In genomic region chr1:32372149-32372756, GRCh38 we compare ENCODE assay signal across 7 cellular contexts. TPM values are rescaled to one million over a fixed set of nuclear protein-coding genes. Genes with fewer than 3 reads are reported as not detected.
DNase-seq lines count a peak whose midpoint lies in the region; ATAC-seq, FAIRE-seq and TF ChIP-seq lines count a peak whose summit lies in the region.

No MANE protein-coding gene starts in this region.

- peaks cover 2% of the 10 kb centered on the region for H3F3A ChIP-seq in SK-N-SH (replicated peaks; ENCODE audit: insufficient read depth)

- no peak overlapping the region for H3K9ac ChIP-seq in SK-N-SH

- peak; percentile 44 for DNase-seq in GM20000 (ENCODE audit: low spot score)
- DNase-seq in SK-N-SH, result no peak
- DNase-seq in activated naive CD4-positive, alpha-beta T cell treated with anti-CD3 and anti-CD28 coated beads, Interleukin-2, amount 10 ng/mL, durations not matched to agents 7 days and 5 days, result peak; percentile 82
- no peak for DNase-seq in pancreas
- DNase-seq in body of pancreas, result no peak
- DNase-seq in 8988T, result no peak
- no peak for DNase-seq in kidney glomerular epithelial cell (lab: John Stamatoyannopoulos, UW)

- H3K36me3 Mint-ChIP-seq in activated naive CD4-positive, alpha-beta T cell treated with anti-CD3 and anti-CD28 coated beads, Interleukin-2, amount 10 ng/mL, durations not matched to agents 7 days and 5 days, result peaks cover 34% of the 10 kb centered on the region

- no peaks in the 10 kb centered on the region for H3K9me2 ChIP-seq in SK-N-SH

- H3K27me3 Mint-ChIP-seq in activated naive CD4-positive, alpha-beta T cell treated with anti-CD3 and anti-CD28 coated beads, Interleukin-2, amount 10 ng/mL, durations not matched to agents 7 days and 5 days, result no peaks in the 10 kb centered on the region

- no peaks in the 10 kb centered on the region for H3K79me2 ChIP-seq in SK-N-SH (ENCODE audit: insufficient read depth)

- no peaks in the 10 kb centered on the region for H3K27me3 ChIP-seq in SK-N-SH (ENCODE audit: insufficient read depth)
- H3K27me3 ChIP-seq in pancreas, result no peaks in the 10 kb centered on the region
- H3K27me3 ChIP-seq in body of pancreas, result no peaks in the 10 kb centered on the region

- TF ChIP-seq RAD21 in SK-N-SH (IDR thresholded peaks at IDR 0.05; ENCODE audit: low read length), result peak; percentile 31; the same call in 1 of the 2 replicates

- no peak overlapping the region for H2AFZ ChIP-seq in SK-N-SH (ENCODE audit: low read depth)

- no peak overlapping the region for H3K4me3 Mint-ChIP-seq in activated naive CD4-positive, alpha-beta T cell treated with anti-CD3 and anti-CD28 coated beads, Interleukin-2, amount 10 ng/mL, durations not matched to agents 7 days and 5 days

- ATAC-seq in pancreas, result peak in 3 of 4 donors; percentile 7 to 33 (median 29)
- no peak for ATAC-seq in body of pancreas

- no peaks in the 10 kb centered on the region for H3K9me3 Mint-ChIP-seq in activated naive CD4-positive, alpha-beta T cell treated with anti-CD3 and anti-CD28 coated beads, Interleukin-2, amount 10 ng/mL, durations not matched to agents 7 days and 5 days

- H3K9me3 ChIP-seq in SK-N-SH (no peaks in the 10 kb centered on the region), pancreas (no peaks in the 10 kb centered on the region), body of pancreas (no peaks in the 10 kb centered on the region)

- POLR2A ChIA-PET in SK-N-SH (lab: Yijun Ruan, JAX), result no interaction called here

- TF ChIP-seq CTCF in GM20000 (IDR thresholded peaks at IDR 0.05; ENCODE audit: extremely low read depth, missing control alignments), result no peak
- TF ChIP-seq CTCF in SK-N-SH (IDR thresholded peaks at IDR 0.05), result no peak
- no peak for TF ChIP-seq CTCF in pancreas (IDR thresholded peaks at IDR 0.05)
- no peak for TF ChIP-seq CTCF in body of pancreas (IDR thresholded peaks at IDR 0.05)

- TF ChIP-seq POLR2A in body of pancreas (IDR thresholded peaks at IDR 0.05), result no peak

- no peaks in the 10 kb centered on the region for H4K20me1 ChIP-seq in SK-N-SH (ENCODE audit: insufficient read depth)

- WGBS in SK-N-SH (ENCODE audit: low lambda C conversion rate), result 91% methylated on average over 5 of the region's 5 CpGs
- WGBS in pancreas, 2 donors, result 92 to 94% methylated on average over 5 of the region's 5 CpGs
- 82 to 92% methylated on average over 5 of the region's 5 CpGs for WGBS in body of pancreas, 2 donors

- peak overlapping the region; percentile 51 for H3K27ac Mint-ChIP-seq in activated naive CD4-positive, alpha-beta T cell treated with anti-CD3 and anti-CD28 coated beads, Interleukin-2, amount 10 ng/mL, durations not matched to agents 7 days and 5 days

- TF ChIP-seq EP300 in SK-N-SH (IDR thresholded peaks at IDR 0.05; ENCODE audit: borderline replicate concordance in 1 of 2, low read depth in 1 of 2, low read length in 1 of 2), result no peak

- no peaks in the 10 kb centered on the region for H3K4me1 ChIP-seq in SK-N-SH (ENCODE audit: control insufficient read depth in 1 of 2, insufficient read depth in 2 of 2, low read depth in 1 of 2, low read length in 1 of 2)
- H3K4me1 ChIP-seq in pancreas, result no peaks in the 10 kb centered on the region
- no peaks in the 10 kb centered on the region for H3K4me1 ChIP-seq in body of pancreas

- H3K27ac ChIP-seq in SK-N-SH (ENCODE audit: low read depth in 2 of 2, low read length in 1 of 2) (no peak overlapping the region), pancreas (no peak overlapping the region), body of pancreas (no peak overlapping the region)

- CTCF ChIA-PET in SK-N-SH (lab: Yijun Ruan, JAX), result interaction anchor here (0.9 to 1.7 kb wide), 3 partner anchors 22 to 156 kb away, joined by 3 to 4 read pairs (median 3); partner anchors contain the start of genes EIF3I and TMEM234
- CTCF ChIA-PET in activated naive CD4-positive, alpha-beta T cell treated with anti-CD3 and anti-CD28 coated beads, Interleukin-2, amount 10 ng/mL, durations not matched to agents 7 days and 5 days (lab: Charles Lee), result interaction anchor here (0.8 to 3.0 kb wide), 9 partner anchors 13 to 191 kb away, joined by 3 to 46 read pairs (median 3); partner anchors contain the start of gene MARCKSL1

- H3K36me3 ChIP-seq in SK-N-SH (replicated peaks in 1 of 2; ENCODE audit: control insufficient read depth in 1 of 2, insufficient read depth in 2 of 2, low read length in 1 of 2) (peaks cover 41 to 65% of the 10 kb centered on the region in 2 experiments), pancreas (peaks cover 2 to 60% (median 33%) of the 10 kb centered on the region in 3 donors), body of pancreas (replicated peaks in 1 of 2; ENCODE audit: insufficient read depth in 1 of 2, low read depth in 2 of 2) (peaks cover 4 to 49% of the 10 kb centered on the region in 2 donors)

- H3K4me2 ChIP-seq in SK-N-SH, result no peak overlapping the region

- no peak for FAIRE-seq in pancreas (lab: Jason Lieb, UNC)

- H3K4me3 ChIP-seq in SK-N-SH (ENCODE audit: low read depth in 2 of 2, low read length in 1 of 2) (no peak overlapping the region), pancreas (no peak overlapping the region), body of pancreas (no peak overlapping the region)

- H3K4me1 Mint-ChIP-seq in activated naive CD4-positive, alpha-beta T cell treated with anti-CD3 and anti-CD28 coated beads, Interleukin-2, amount 10 ng/mL, durations not matched to agents 7 days and 5 days, result peaks cover 25% of the 10 kb centered on the region

- intact Hi-C loops in pancreas (cut with DNase I) (no loop called here), body of pancreas (cut with DNase I) (no loop called here)

TF ChIP-seq in SK-N-SH, 30 proteins besides CTCF, POLR2A, EP300 and RAD21 (continues in another document):
- TF ChIP-seq EZH2phosphoT487 (IDR thresholded peaks at IDR 0.05; ENCODE audit: borderline replicate concordance, low read depth), result no peak
- no peak for TF ChIP-seq SMC3 (IDR thresholded peaks at IDR 0.05; ENCODE audit: low read depth, low read length)
- no peak for TF ChIP-seq ZBTB33 (IDR thresholded peaks at IDR 0.05; ENCODE audit: borderline replicate concordance, low read depth)
- TF ChIP-seq FOXM1 (IDR thresholded peaks at IDR 0.05; ENCODE audit: low read depth), result no peak
- TF ChIP-seq FOSL2 (IDR thresholded peaks at IDR 0.05; ENCODE audit: borderline replicate concordance, low read depth), result no peak
- no peak for TF ChIP-seq USF2 (IDR thresholded peaks at IDR 0.05; ENCODE audit: borderline replicate concordance, low read depth, low read length)
- TF ChIP-seq ELF1 (IDR thresholded peaks at IDR 0.05), result no peak
- TF ChIP-seq CHD2 (IDR thresholded peaks at IDR 0.05; ENCODE audit: low read length, partially characterized antibody), result no peak
- no peak for TF ChIP-seq NFIC (IDR thresholded peaks at IDR 0.05; ENCODE audit: borderline replicate concordance)

RNA-seq across cellular contexts. Expression of gene TSSK3, which starts 9.9 kb away (rescaled TPM):
- polyA plus RNA-seq in SK-N-SH (2012; rRNA removed) (0.28 and 0.86 TPM in 2 replicates), pancreas (1 to 10 TPM in 1 of 2 donors, under 1 TPM in 1; 0.35 to 1.8 TPM)
- polyA plus RNA-seq in SK-N-SH (2012; cell fraction: cytosol; rRNA removed), result 0.20 and 0.21 TPM in 2 replicates
- 5.2 and 5.6 TPM in 2 replicates for polyA plus RNA-seq in SK-N-SH (2012; cell fraction: nucleus; rRNA removed)
- total RNA-seq in pancreas (1 to 10 TPM; 1.0 to 2.5 (median 1.3) TPM), body of pancreas (10 to 100 TPM in 1 of 2 donors, 1 to 10 TPM in 1; 1.8 to 12.2 TPM)

RNA-seq across cellular contexts. Expression of gene FAM229A, which starts 10.0 kb away (rescaled TPM):
- polyA plus RNA-seq in SK-N-SH (2012; rRNA removed) (8.0 and 10.0 TPM in 2 replicates), pancreas (10 to 100 TPM; 18.6 to 21.8 TPM)
- polyA plus RNA-seq in SK-N-SH (2012; cell fraction: cytosol; rRNA removed), result 0.63 and 1.8 TPM in 2 replicates
- 114 and 147 TPM in 2 replicates for polyA plus RNA-seq in SK-N-SH (2012; cell fraction: nucleus; rRNA removed)
- total RNA-seq in pancreas (1 to 10 TPM; 1.9 to 6.4 (median 3.8) TPM), body of pancreas (10 to 100 TPM in 1 of 2 donors, 1 to 10 TPM in 1; 3.6 to 15.6 TPM)

RNA-seq across cellular contexts. Expression of gene BSDC1, which starts 22.0 kb away (rescaled TPM):
- 51.0 and 65.7 TPM in 2 replicates for polyA plus RNA-seq in SK-N-SH (2012; rRNA removed)
- polyA plus RNA-seq in SK-N-SH (2012; cell fraction: cytosol; rRNA removed), result 37.8 and 46.0 TPM in 2 replicates
- 138 and 143 TPM in 2 replicates for polyA plus RNA-seq in SK-N-SH (2012; cell fraction: nucleus; rRNA removed)
- 10 to 100 TPM; 35.9 to 56.9 (median 47.0) TPM for total RNA-seq in pancreas
- polyA plus RNA-seq in pancreas, result 10 to 100 TPM; 36.3 to 40.5 TPM
- total RNA-seq in body of pancreas, result 10 to 100 TPM; 53.2 to 83.7 TPM

RNA-seq across cellular contexts. Expression of gene MARCKSL1, which starts 36.2 kb away (rescaled TPM):
- 254 and 275 TPM in 2 replicates for polyA plus RNA-seq in SK-N-SH (2012; rRNA removed)
- polyA plus RNA-seq in SK-N-SH (2012; cell fraction: cytosol; rRNA removed), result 257 and 303 TPM in 2 replicates
- polyA plus RNA-seq in SK-N-SH (2012; cell fraction: nucleus; rRNA removed), result 94.4 and 121 TPM in 2 replicates
- 10 to 100 TPM in 4 of 6 donors, 1 to 10 TPM in 2; 7.3 to 49.5 (median 14.5) TPM for total RNA-seq in pancreas
- 10 to 100 TPM; 16.3 to 16.5 TPM for polyA plus RNA-seq in pancreas
- 10 to 100 TPM; 12.9 to 34.5 TPM for total RNA-seq in body of pancreas

Comparison
In these comparisons a context has a peak if more than half of its experiments do, and no peak if none do; other contexts are left out.
1. DNase-seq: peak in GM20000 (single experiment) and activated naive CD4-positive, alpha-beta T cell treated with anti-CD3 and anti-CD28 coated beads, Interleukin-2, amount 10 ng/mL, durations not matched to agents 7 days and 5 days (single experiment); none in SK-N-SH (single experiment), pancreas (0 of 6), body of pancreas (0 of 4), 8988T (single experiment) and kidney glomerular epithelial cell (single experiment).